Comparison of ENCODE assay signal across 1 cellular context in the genomic region with DNA sequence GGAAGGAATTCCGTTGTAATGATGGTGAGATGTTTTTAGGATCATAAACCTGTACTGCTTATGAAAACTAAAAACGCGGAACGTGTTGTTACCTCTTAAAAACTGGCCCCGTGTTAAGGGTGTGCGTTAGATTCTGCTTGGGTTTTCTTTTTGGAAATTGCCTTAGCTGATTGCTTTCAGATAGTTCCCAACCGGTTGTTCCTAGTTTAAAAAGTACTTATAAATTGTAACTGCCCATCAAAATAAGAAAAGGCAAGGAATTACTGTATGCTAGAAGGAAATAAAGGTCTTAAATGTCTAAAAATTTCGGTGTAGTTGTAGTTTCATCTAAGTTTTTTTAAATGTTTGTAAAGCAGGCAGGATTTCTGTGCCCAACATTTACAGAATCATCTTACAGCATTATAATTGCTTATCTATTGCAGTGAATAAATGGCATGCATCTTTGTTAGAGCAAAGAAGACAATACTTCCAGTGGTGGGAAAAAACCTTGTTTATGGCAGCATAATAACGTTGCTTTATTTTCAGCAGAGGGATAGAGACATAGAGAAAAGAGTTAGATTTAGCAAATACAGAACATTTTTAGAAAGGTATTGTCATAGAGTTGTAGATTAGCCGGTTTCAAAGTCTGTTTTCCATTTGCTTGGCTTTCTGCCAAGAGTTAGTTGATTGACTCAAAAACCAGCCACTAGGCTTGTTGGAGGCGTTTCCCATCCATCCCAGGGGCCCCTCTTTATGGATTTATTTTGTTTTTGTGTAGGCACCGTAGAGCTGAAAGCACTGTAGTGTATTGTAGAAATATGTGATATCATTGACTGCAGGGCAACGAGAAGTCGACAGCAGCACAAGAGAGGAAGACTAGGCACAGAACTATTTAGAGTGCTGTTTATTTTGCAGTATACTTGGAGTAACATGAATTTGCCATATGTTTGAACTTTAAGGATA.
A peak's percentile ranks its signal among the peaks of the same experiment; 100 is the strongest.
TF ChIP-seq lines count a peak whose summit lies in the region.

No MANE protein-coding gene starts in this region.

TF ChIP-seq in HEK293, 187 proteins besides CTCF, POLR2A, EP300 and RAD21 (continued from another document):
- TF ChIP-seq REST (tag by site-specific recombination; IDR thresholded peaks at IDR 0.05) (no peak), ZFP69B (tag by site-specific recombination; IDR thresholded peaks at IDR 0.05) (peak; percentile 11; the same call in 1 of the 2 replicates), YY2 (tag by site-specific recombination; IDR thresholded peaks at IDR 0.05) (no peak), BCL11B (tag by site-specific recombination; IDR thresholded peaks at IDR 0.05; ENCODE audit: low read depth) (no peak), ZNF558 (tag by site-specific recombination; IDR thresholded peaks at IDR 0.05) (no peak; the same call in 1 of the 2 replicates), ZNF423 (tag by site-specific recombination; IDR thresholded peaks at IDR 0.05) (no peak), ZNF664 (tag by site-specific recombination; IDR thresholded peaks at IDR 0.05) (no peak), SP2 (tag by site-specific recombination; IDR thresholded peaks at IDR 0.05) (peak; percentile 72), ZFP37 (tag by site-specific recombination; IDR thresholded peaks at IDR 0.05) (no peak), ZNF112 (tag by site-specific recombination; IDR thresholded peaks at IDR 0.05) (no peak), ZNF629 (tag by site-specific recombination; IDR thresholded peaks at IDR 0.05) (peak; percentile 44; the same call in 1 of the 2 replicates), GLI2 (tag by site-specific recombination; IDR thresholded peaks at IDR 0.05; ENCODE audit: borderline replicate concordance, low read depth) (no peak), SP3 (tag by site-specific recombination; IDR thresholded peaks at IDR 0.05) (peak; percentile 68), ZNF549 (tag by site-specific recombination; IDR thresholded peaks at IDR 0.05) (no peak), GLI4 (tag by site-specific recombination; IDR thresholded peaks at IDR 0.05) (no peak), OVOL3 (tag by site-specific recombination; IDR thresholded peaks at IDR 0.05) (no peak; the same call in 1 of the 2 replicates), ZNF433 (tag by site-specific recombination; IDR thresholded peaks at IDR 0.05; ENCODE audit: low read depth) (no peak), ZNF76 (tag by site-specific recombination; IDR thresholded peaks at IDR 0.05; ENCODE audit: borderline replicate concordance, low read depth) (peak; percentile 80), ZSCAN4 (tag by site-specific recombination; IDR thresholded peaks at IDR 0.05) (no peak), SP7 (tag by site-specific recombination; IDR thresholded peaks at IDR 0.05) (peak; percentile 28), ZNF274 (IDR thresholded peaks at IDR 0.05; ENCODE audit: low read length) (no peak), ZNF274 (tag by site-specific recombination; IDR thresholded peaks at IDR 0.05; ENCODE audit: borderline replicate concordance) (no peak), ZNF266 (tag by site-specific recombination; IDR thresholded peaks at IDR 0.05; ENCODE audit: low read depth) (no peak), KLF16 (tag by site-specific recombination; IDR thresholded peaks at IDR 0.05) (no peak), PRDM1 (tag by site-specific recombination; IDR thresholded peaks at IDR 0.05) (no peak), ZNF660 (tag by site-specific recombination; IDR thresholded peaks at IDR 0.05) (peak; percentile 96), ZNF155 (tag by site-specific recombination; IDR thresholded peaks at IDR 0.05) (no peak), ZNF548 (tag by site-specific recombination; IDR thresholded peaks at IDR 0.05) (no peak), ZNF24 (tag by site-specific recombination; IDR thresholded peaks at IDR 0.05) (0 out of 2 replicates have a peak, but pooled peaks have one; percentile 23), ZBTB20 (tag by site-specific recombination; IDR thresholded peaks at IDR 0.05) (peak; percentile 98), WT1 (tag by site-specific recombination; IDR thresholded peaks at IDR 0.05) (no peak), ZNF837 (tag by site-specific recombination; IDR thresholded peaks at IDR 0.05) (no peak), ZNF140 (tag by site-specific recombination; IDR thresholded peaks at IDR 0.05) (no peak), ZNF311 (tag by site-specific recombination; IDR thresholded peaks at IDR 0.05; ENCODE audit: borderline replicate concordance) (no peak), ZNF571 (tag by site-specific recombination; IDR thresholded peaks at IDR 0.05) (no peak), ZNF366 (tag by site-specific recombination; conservative IDR thresholded peaks at IDR 0.05) (peak; percentile 78), ZNF501 (tag by site-specific recombination; IDR thresholded peaks at IDR 0.05) (peak; percentile 35; the same call in 1 of the 2 replicates), ZBTB17 (tag by site-specific recombination; IDR thresholded peaks at IDR 0.05) (peak; percentile 83)
- TF ChIP-seq, protein P1, sequence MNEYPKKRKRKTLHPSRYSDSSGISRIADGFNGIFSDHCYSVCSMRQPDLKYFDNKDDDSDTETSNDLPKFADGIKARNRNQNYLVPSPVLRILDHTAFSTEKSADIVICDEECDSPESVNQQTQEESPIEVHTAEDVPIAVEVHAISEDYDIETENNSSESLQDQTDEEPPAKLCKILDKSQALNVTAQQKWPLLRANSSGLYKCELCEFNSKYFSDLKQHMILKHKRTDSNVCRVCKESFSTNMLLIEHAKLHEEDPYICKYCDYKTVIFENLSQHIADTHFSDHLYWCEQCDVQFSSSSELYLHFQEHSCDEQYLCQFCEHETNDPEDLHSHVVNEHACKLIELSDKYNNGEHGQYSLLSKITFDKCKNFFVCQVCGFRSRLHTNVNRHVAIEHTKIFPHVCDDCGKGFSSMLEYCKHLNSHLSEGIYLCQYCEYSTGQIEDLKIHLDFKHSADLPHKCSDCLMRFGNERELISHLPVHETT (tag by site-specific recombination; IDR thresholded peaks at IDR 0.05), result no peak
- TF ChIP-seq, protein P2, sequence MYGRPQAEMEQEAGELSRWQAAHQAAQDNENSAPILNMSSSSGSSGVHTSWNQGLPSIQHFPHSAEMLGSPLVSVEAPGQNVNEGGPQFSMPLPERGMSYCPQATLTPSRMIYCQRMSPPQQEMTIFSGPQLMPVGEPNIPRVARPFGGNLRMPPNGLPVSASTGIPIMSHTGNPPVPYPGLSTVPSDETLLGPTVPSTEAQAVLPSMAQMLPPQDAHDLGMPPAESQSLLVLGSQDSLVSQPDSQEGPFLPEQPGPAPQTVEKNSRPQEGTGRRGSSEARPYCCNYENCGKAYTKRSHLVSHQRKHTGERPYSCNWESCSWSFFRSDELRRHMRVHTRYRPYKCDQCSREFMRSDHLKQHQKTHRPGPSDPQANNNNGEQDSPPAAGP (tag by site-specific recombination; IDR thresholded peaks at IDR 0.05), result no peak
- TF ChIP-seq, protein P3, sequence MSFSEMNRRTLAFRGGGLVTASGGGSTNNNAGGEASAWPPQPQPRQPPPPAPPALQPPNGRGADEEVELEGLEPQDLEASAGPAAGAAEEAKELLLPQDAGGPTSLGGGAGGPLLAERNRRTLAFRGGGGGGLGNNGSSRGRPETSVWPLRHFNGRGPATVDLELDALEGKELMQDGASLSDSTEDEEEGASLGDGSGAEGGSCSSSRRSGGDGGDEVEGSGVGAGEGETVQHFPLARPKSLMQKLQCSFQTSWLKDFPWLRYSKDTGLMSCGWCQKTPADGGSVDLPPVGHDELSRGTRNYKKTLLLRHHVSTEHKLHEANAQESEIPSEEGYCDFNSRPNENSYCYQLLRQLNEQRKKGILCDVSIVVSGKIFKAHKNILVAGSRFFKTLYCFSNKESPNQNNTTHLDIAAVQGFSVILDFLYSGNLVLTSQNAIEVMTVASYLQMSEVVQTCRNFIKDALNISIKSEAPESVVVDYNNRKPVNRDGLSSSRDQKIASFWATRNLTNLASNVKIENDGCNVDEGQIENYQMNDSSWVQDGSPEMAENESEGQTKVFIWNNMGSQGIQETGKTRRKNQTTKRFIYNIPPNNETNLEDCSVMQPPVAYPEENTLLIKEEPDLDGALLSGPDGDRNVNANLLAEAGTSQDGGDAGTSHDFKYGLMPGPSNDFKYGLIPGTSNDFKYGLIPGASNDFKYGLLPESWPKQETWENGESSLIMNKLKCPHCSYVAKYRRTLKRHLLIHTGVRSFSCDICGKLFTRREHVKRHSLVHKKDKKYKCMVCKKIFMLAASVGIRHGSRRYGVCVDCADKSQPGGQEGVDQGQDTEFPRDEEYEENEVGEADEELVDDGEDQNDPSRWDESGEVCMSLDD (tag by site-specific recombination; IDR thresholded peaks at IDR 0.05), result no peak
- TF ChIP-seq, protein P4, sequence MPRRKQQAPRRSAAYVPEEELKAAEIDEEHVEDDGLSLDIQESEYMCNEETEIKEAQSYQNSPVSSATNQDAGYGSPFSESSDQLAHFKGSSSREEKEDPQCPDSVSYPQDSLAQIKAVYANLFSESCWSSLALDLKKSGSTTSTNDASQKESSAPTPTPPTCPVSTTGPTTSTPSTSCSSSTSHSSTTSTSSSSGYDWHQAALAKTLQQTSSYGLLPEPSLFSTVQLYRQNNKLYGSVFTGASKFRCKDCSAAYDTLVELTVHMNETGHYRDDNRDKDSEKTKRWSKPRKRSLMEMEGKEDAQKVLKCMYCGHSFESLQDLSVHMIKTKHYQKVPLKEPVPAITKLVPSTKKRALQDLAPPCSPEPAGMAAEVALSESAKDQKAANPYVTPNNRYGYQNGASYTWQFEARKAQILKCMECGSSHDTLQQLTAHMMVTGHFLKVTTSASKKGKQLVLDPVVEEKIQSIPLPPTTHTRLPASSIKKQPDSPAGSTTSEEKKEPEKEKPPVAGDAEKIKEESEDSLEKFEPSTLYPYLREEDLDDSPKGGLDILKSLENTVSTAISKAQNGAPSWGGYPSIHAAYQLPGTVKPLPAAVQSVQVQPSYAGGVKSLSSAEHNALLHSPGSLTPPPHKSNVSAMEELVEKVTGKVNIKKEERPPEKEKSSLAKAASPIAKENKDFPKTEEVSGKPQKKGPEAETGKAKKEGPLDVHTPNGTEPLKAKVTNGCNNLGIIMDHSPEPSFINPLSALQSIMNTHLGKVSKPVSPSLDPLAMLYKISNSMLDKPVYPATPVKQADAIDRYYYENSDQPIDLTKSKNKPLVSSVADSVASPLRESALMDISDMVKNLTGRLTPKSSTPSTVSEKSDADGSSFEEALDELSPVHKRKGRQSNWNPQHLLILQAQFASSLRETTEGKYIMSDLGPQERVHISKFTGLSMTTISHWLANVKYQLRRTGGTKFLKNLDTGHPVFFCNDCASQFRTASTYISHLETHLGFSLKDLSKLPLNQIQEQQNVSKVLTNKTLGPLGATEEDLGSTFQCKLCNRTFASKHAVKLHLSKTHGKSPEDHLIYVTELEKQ (tag by site-specific recombination; IDR thresholded peaks at IDR 0.05; ENCODE audit: borderline replicate concordance), result no peak
